In genomic region chr15:63896336-63897115, GRCh38 we compare ENCODE assay signal across 8 cellular contexts.
DNase-seq lines count a peak whose midpoint lies in the region; ATAC-seq and TF ChIP-seq lines count a peak whose summit lies in the region.

No MANE protein-coding gene starts in this region.

- no peak for DNase-seq in activated CD4-positive, CD25-positive, alpha-beta regulatory T cell (lab: John Stamatoyannopoulos, UW)
- peak; percentile 25 for DNase-seq in GOT3 (lab: John Stamatoyannopoulos, UW)
- peak; percentile 38 for DNase-seq in astrocyte of the cerebellum (ENCODE audit: low read depth)
- DNase-seq in mucosa of gallbladder (ENCODE audit: low spot score): peak; percentile 29
- no peak for DNase-seq in NCI-H187 treated with DMSO at 0.1 percent for 48 hours (lab: John Stamatoyannopoulos, UW)
- DNase-seq in DMS 273 treated with DMSO at 0.1 percent for 48 hours (lab: John Stamatoyannopoulos, UW): no peak

- H3K27ac ChIP-seq in KMS-11: peak overlapping the region; percentile 53

- no peak for TF ChIP-seq CTCF in KMS-11 (conservative IDR thresholded peaks at IDR 0.05; ENCODE audit: low read depth, low read length)
- TF ChIP-seq CTCF in astrocyte of the cerebellum (IDR thresholded peaks at IDR 0.05; ENCODE audit: low read depth, low read length, missing control alignments): no peak

- peaks cover 63% of the 10 kb centered on the region for H3K4me1 ChIP-seq in KMS-11 (ENCODE audit: low read depth, poor library complexity, severe bottlenecking)

- ATAC-seq in activated CD4-positive, CD25-positive, alpha-beta regulatory T cell treated with anti-CD3 and anti-CD28 coated beads, Interleukin-2, amount 50 U/mL, for 24 hours: peak; percentile 36 to 53

- H4K20me1 ChIP-seq in KMS-11 (ENCODE audit: insufficient read depth): no peaks in the 10 kb centered on the region

- in situ Hi-C loops in astrocyte of the cerebellum (cut with HindIII; ENCODE audit: low sequenced_read_pairs): loop anchor here (25.0 kb wide), 1 partner anchor 134 kb away; no protein-coding TSS in a partner anchor

- H2AFZ ChIP-seq in KMS-11 (ENCODE audit: low read depth): peak overlapping the region; percentile 18; the same call in 1 of the 2 replicates

- no peaks in the 10 kb centered on the region for H3K79me2 ChIP-seq in KMS-11 (ENCODE audit: insufficient read depth, low read depth)

- H3K4me2 ChIP-seq in KMS-11: peak overlapping the region; percentile 56

- H3K9ac ChIP-seq in KMS-11: peak overlapping the region; percentile 23; the same call in 1 of the 2 replicates

- H3K4me3 ChIP-seq in KMS-11 (IDR thresholded peaks at IDR 0.05; ENCODE audit: insufficient read depth, low read depth, low read length): no peak overlapping the region
- no peak overlapping the region for H3K4me3 ChIP-seq in astrocyte of the cerebellum (ENCODE audit: low read depth, low read length)

- H3K36me3 ChIP-seq in KMS-11 (ENCODE audit: insufficient read depth): no peaks in the 10 kb centered on the region

- H3K27me3 ChIP-seq in KMS-11 (ENCODE audit: insufficient read depth, low read depth): no peaks in the 10 kb centered on the region

Comparison
In these comparisons a context has a peak if more than half of its experiments do, and no peak if none do; other contexts are left out.
1. DNase-seq: peak in GOT3 (single experiment), astrocyte of the cerebellum (single experiment) and mucosa of gallbladder (single experiment); none in activated CD4-positive, CD25-positive, alpha-beta regulatory T cell (0 of 4), NCI-H187 treated with DMSO at 0.1 percent for 48 hours (single experiment) and DMS 273 treated with DMSO at 0.1 percent for 48 hours (single experiment).